22 cellular contexts compared by ENCODE assay signal in the genomic region with DNA sequence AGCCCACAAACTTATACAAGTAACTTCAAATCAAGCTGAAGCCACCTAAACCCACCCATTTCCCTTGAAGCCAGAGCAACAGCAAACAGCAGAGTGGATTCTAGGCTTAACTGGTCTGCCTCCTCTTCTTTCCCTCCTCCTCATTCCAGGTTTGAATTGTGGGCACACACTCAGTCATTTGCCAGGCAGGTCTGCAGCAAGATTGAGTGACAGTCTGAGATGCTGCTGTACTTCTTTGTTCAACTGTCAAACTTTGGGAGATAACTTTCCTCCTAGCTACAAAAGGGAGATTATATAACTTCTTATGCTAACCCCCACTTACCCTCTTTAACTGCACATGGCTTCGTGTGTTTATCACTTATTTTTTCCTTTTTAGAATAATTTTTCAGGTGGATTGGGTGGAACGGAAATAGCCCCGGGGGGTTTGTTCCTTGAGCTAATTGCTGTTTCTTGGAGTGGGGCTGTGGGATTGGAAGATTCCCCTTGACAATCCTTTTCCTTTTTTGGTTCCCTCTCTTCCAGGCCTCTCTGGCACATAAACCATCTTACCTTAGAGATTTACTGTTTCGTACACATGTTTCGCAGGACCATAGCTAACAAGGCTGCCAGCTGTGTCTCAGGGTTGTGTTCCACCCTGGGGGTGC. TPM values are rescaled to one million over a fixed set of nuclear protein-coding genes. Genes with fewer than 3 reads are reported as not detected.
A peak's percentile ranks its signal among the peaks of the same experiment; 100 is the strongest.
DNase-seq lines count a peak whose midpoint lies in the region; ATAC-seq and TF ChIP-seq lines count a peak whose summit lies in the region.
"Had no signal": no experiment of that assay in that cellular context is flagged by ENCODE, and none has a peak within 500 bp of the region (broad histone marks: within the 10 kb centered on the region; RNA-seq: fewer than 3 reads in every experiment).

No MANE protein-coding gene starts in this region.

- H3K4me3 Mint-ChIP-seq in stimulated activated naive CD8-positive, alpha-beta T cell treated with anti-CD3 and anti-CD28 coated beads, Interleukin-15, amount 100 ng/mL, for 72 hours: no peak overlapping the region
- H3K4me3 Mint-ChIP-seq in osteocyte (ENCODE audit: unreplicated experiment): no peak overlapping the region
- H3K4me3 Mint-ChIP-seq: CD4-positive, CD25-positive, alpha-beta regulatory T cell had no signal

- DNase-seq in stimulated activated naive CD8-positive, alpha-beta T cell treated with anti-CD3 and anti-CD28 coated beads, Interleukin-15, amount 100 ng/mL, for 72 hours: no peak
- DNase-seq in stimulated activated naive CD8-positive, alpha-beta T cell treated with anti-CD3 and anti-CD28 coated beads, Interleukin-15, Interleukin-2, amounts not matched to agents 100 U/mL and 50 U/mL, for 24 hours: no peak
- DNase-seq in osteocyte (ENCODE audit: extremely low spot score, unreplicated experiment) (peak; percentile 53), vagina (ENCODE audit: extremely low spot score in 2 of 2) (peak; percentile 25 to 79), NCI-H1694 treated with DMSO at 0.1 percent for 48 hours (lab: John Stamatoyannopoulos, UW) (no peak), NCI-H2227 (lab: John Stamatoyannopoulos, UW; ENCODE audit: unreplicated experiment) (no peak), spleen (no peak)
- DNase-seq: CD4-positive, CD25-positive, alpha-beta regulatory T cell; DMS153; Karpas-422; NCI-H1092; NCI-H1417 treated with DMSO at 0.1 percent for 48 hours; NCI-H187; NCI-H2081 treated with DMSO at 0.1 percent for 48 hours; NCI-H2171; NCI-H345; NCI-H510A treated with DMSO at 0.1 percent for 48 hours; NCI-H774; NK-92 treated with Interleukin-12 subunit alpha and Interleukin-12 subunit beta, amount 100 ng/mL, for 24 hours; PC-3 had no signal

- ATAC-seq in stimulated activated naive CD8-positive, alpha-beta T cell treated with anti-CD3 and anti-CD28 coated beads, Interleukin-15, amount 100 ng/mL, for 72 hours: no peak
- ATAC-seq in stimulated activated naive CD8-positive, alpha-beta T cell treated with anti-CD3 and anti-CD28 coated beads, Interleukin-15, Interleukin-2, amounts not matched to agents 100 U/mL and 50 U/mL, for 24 hours: no peak
- ATAC-seq: PC-3 had no signal

- H3K4me1 ChIP-seq in iPS-15b (ENCODE audit: control insufficient read depth, insufficient read depth, low read length) (no peaks in the 10 kb centered on the region), vagina (peaks cover 6% of the 10 kb centered on the region), spleen (peaks cover 0 to 29% (median 13%) of the 10 kb centered on the region in 6 donors)

- H3K27ac Mint-ChIP-seq in stimulated activated naive CD8-positive, alpha-beta T cell treated with anti-CD3 and anti-CD28 coated beads, Interleukin-15, amount 100 ng/mL, for 72 hours: peak overlapping the region; percentile 48 to 71
- H3K27ac Mint-ChIP-seq in osteocyte (ENCODE audit: unreplicated experiment): no peak overlapping the region

- no peaks in the 10 kb centered on the region for H3K9me3 Mint-ChIP-seq in stimulated activated naive CD8-positive, alpha-beta T cell treated with anti-CD3 and anti-CD28 coated beads, Interleukin-15, amount 100 ng/mL, for 72 hours
- no peaks in the 10 kb centered on the region for H3K9me3 Mint-ChIP-seq in osteocyte (ENCODE audit: unreplicated experiment)
- H3K9me3 Mint-ChIP-seq: CD4-positive, CD25-positive, alpha-beta regulatory T cell had no signal

- H3K4me1 Mint-ChIP-seq in stimulated activated naive CD8-positive, alpha-beta T cell treated with anti-CD3 and anti-CD28 coated beads, Interleukin-15, amount 100 ng/mL, for 72 hours: peaks cover 23% of the 10 kb centered on the region
- H3K4me1 Mint-ChIP-seq in osteocyte (ENCODE audit: unreplicated experiment): peaks cover 11% of the 10 kb centered on the region

- TF ChIP-seq POLR2A in vagina (IDR thresholded peaks at IDR 0.05) (no peak), spleen (IDR thresholded peaks at IDR 0.05) (no peak)

- H3K36me3 Mint-ChIP-seq in osteocyte (ENCODE audit: unreplicated experiment): no peaks in the 10 kb centered on the region

- WGBS in spleen, 5 donors: 90 to 93% (median 92%) methylated on average over 5 of the region's 5 CpGs

- H3K27ac ChIP-seq in vagina (no peak overlapping the region), spleen (peak overlapping the region in 3 of 8 donors; percentile 23 to 57 (median 45))
- H3K27ac ChIP-seq: BLaER1 had no signal

- intact Hi-C loops in vagina (cut with DNase I) (no loop called here), spleen (cut with DNase I; ENCODE audit: low total_unique reads) (no loop called here)

- no peaks in the 10 kb centered on the region for H3K27me3 ChIP-seq in iPS-15b (ENCODE audit: control insufficient read depth, insufficient read depth, low read length)
- H3K27me3 ChIP-seq in vagina: no peaks in the 10 kb centered on the region
- H3K27me3 ChIP-seq in spleen (replicated peaks in 1 of 7): no peaks in the 10 kb centered on the region
- H3K27me3 ChIP-seq: BLaER1 had no signal

- H3K4me3 ChIP-seq in iPS-15b (ENCODE audit: low read depth, low read length): no peak overlapping the region
- H3K4me3 ChIP-seq in vagina: no peak overlapping the region
- no peak overlapping the region for H3K4me3 ChIP-seq in spleen
- H3K4me3 ChIP-seq: BLaER1 had no signal

- H3K9ac ChIP-seq in iPS-15b (ENCODE audit: low read depth, low read length): peak overlapping the region; percentile 3
- H3K9ac ChIP-seq: BLaER1 had no signal

- H3K36me3 ChIP-seq in iPS-15b (ENCODE audit: control insufficient read depth, insufficient read depth, low read length): peaks cover 2% of the 10 kb centered on the region
- H3K36me3 ChIP-seq in vagina: no peaks in the 10 kb centered on the region
- H3K36me3 ChIP-seq in spleen: peaks cover 0 to 65% (median 2%) of the 10 kb centered on the region in 6 donors

- no peaks in the 10 kb centered on the region for H3K27me3 Mint-ChIP-seq in stimulated activated naive CD8-positive, alpha-beta T cell treated with anti-CD3 and anti-CD28 coated beads, Interleukin-15, amount 100 ng/mL, for 72 hours
- H3K27me3 Mint-ChIP-seq in osteocyte (ENCODE audit: unreplicated experiment): no peaks in the 10 kb centered on the region
- H3K27me3 Mint-ChIP-seq: CD4-positive, CD25-positive, alpha-beta regulatory T cell had no signal

- no peak for TF ChIP-seq CTCF in osteocyte (IDR thresholded peaks at IDR 0.05)
- no peak for TF ChIP-seq CTCF in vagina (IDR thresholded peaks at IDR 0.05)
- TF ChIP-seq CTCF in spleen (IDR thresholded peaks at IDR 0.05 in 8 of 11, conservative IDR thresholded peaks at IDR 0.05 in 3 of 11): no peak

- H3K9me3 ChIP-seq in iPS-15b (ENCODE audit: control insufficient read depth, insufficient read depth, low read length): no peaks in the 10 kb centered on the region
- no peaks in the 10 kb centered on the region for H3K9me3 ChIP-seq in vagina
- H3K9me3 ChIP-seq in spleen: no peaks in the 10 kb centered on the region
- H3K9me3 ChIP-seq: BLaER1 had no signal

RNA-seq across cellular contexts. Expression of a gene that starts 55.0 kb away (rescaled TPM):
- total RNA-seq in osteocyte (9.0 and 9.6 TPM in 2 replicates), vagina (17.2 TPM), spleen (10 to 100 TPM; 42.5 to 86.6 (median 67.1) TPM)
- 10 to 100 TPM in 1 of 3 donors, 1 to 10 TPM in 2; 3.8 to 12.5 (median 5.2) TPM for polyA plus RNA-seq in spleen

Comparison
In these comparisons a context has a peak if more than half of its experiments do, and no peak if none do; other contexts are left out.
1. DNase-seq: peak in osteocyte (single experiment) and vagina (2 of 2); none in stimulated activated naive CD8-positive, alpha-beta T cell treated with anti-CD3 and anti-CD28 coated beads, Interleukin-15, amount 100 ng/mL, for 72 hours (0 of 2), stimulated activated naive CD8-positive, alpha-beta T cell treated with anti-CD3 and anti-CD28 coated beads, Interleukin-15, Interleukin-2, amounts not matched to agents 100 U/mL and 50 U/mL, for 24 hours (single experiment), NCI-H1694 treated with DMSO at 0.1 percent for 48 hours (single experiment), NCI-H2227 (single experiment) and spleen (single experiment).